Comparison of ENCODE assay signal across 1 cellular context in the genomic region with DNA sequence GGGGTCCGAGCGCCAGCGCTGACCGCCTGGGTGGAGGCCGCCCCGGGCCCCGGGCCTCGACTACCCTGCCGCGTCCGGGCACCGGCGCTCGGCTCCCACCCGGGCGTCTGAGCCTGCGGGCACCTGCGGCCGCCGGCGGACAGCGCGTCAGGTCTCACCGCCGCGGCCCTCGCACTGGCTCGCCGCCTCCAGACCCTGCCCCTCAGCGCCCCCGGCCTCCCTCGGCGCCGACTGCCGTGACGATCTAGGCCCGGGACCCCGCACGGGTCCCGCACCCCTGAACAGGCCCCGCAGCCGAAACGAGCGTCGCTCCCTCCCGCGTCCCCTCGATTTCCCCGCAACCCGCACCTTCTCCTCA.
A peak's percentile ranks its signal among the peaks of the same experiment; 100 is the strongest.
TF ChIP-seq lines count a peak whose summit lies in the region.

No MANE protein-coding gene starts in this region.

TF ChIP-seq in K562, 482 proteins besides CTCF, POLR2A, EP300 and RAD21 (continues in another document):
- TF ChIP-seq, protein P1, sequence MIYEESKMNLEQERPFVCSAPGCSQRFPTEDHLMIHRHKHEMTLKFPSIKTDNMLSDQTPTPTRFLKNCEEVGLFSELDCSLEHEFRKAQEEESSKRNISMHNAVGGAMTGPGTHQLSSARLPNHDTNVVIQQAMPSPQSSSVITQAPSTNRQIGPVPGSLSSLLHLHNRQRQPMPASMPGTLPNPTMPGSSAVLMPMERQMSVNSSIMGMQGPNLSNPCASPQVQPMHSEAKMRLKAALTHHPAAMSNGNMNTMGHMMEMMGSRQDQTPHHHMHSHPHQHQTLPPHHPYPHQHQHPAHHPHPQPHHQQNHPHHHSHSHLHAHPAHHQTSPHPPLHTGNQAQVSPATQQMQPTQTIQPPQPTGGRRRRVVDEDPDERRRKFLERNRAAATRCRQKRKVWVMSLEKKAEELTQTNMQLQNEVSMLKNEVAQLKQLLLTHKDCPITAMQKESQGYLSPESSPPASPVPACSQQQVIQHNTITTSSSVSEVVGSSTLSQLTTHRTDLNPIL (CRISPR knock-in tag; IDR thresholded peaks at IDR 0.05), result no peak
- TF ChIP-seq THAP7 (CRISPR knock-in tag; IDR thresholded peaks at IDR 0.05) (0 out of 2 replicates have a peak, but pooled peaks have one; percentile 78), SMARCE1 (IDR thresholded peaks at IDR 0.05) (no peak), RBM22 (IDR thresholded peaks at IDR 0.05; ENCODE audit: low read depth, low read length, poor library complexity, severe bottlenecking) (peak; percentile 11), ZNF197 (CRISPR knock-in tag; IDR thresholded peaks at IDR 0.05; ENCODE audit: low read depth) (no peak), KAT2B (IDR thresholded peaks at IDR 0.05; ENCODE audit: low read depth, low read length) (no peak), MEF2D (tag; conservative IDR thresholded peaks at IDR 0.05; ENCODE audit: low read depth) (no peak), ARID1B (IDR thresholded peaks at IDR 0.05) (no peak), ZNF764 (CRISPR knock-in tag; IDR thresholded peaks at IDR 0.05; ENCODE audit: low read depth) (no peak), SFPQ (IDR thresholded peaks at IDR 0.05; ENCODE audit: low read depth, low read length) (no peak), ZNF766 (CRISPR knock-in tag; conservative IDR thresholded peaks at IDR 0.05) (0 out of 2 replicates have a peak, but pooled peaks have one; percentile 25), MTA3 (IDR thresholded peaks at IDR 0.05; ENCODE audit: borderline replicate concordance) (no peak), HCFC1 (IDR thresholded peaks at IDR 0.05; ENCODE audit: low read depth, low read length) (no peak), PYGO2 (tag; IDR thresholded peaks at IDR 0.05) (no peak), CHD1 (IDR thresholded peaks at IDR 0.05; ENCODE audit: low read length) (peak; percentile 84), GTF2E2 (tag; IDR thresholded peaks at IDR 0.05) (no peak), ZNF586 (CRISPR knock-in tag; conservative IDR thresholded peaks at IDR 0.05) (no peak), CREBBP (IDR thresholded peaks at IDR 0.05; ENCODE audit: low read depth, low read length) (no peak), ZNF12 (CRISPR knock-in tag; IDR thresholded peaks at IDR 0.05) (no peak), U2AF1 (optimal IDR thresholded peaks at IDR 0.05; ENCODE audit: low read depth, low read length) (no peak), ZNF584 (CRISPR knock-in tag; IDR thresholded peaks at IDR 0.05; ENCODE audit: low read depth) (no peak), ZNF212 (CRISPR knock-in tag; IDR thresholded peaks at IDR 0.05) (no peak), NCOA4 (IDR thresholded peaks at IDR 0.05; ENCODE audit: partially characterized antibody) (no peak), CREB1 (IDR thresholded peaks at IDR 0.05) (no peak), CREB1 (CRISPR knock-in tag; IDR thresholded peaks at IDR 0.05) (no peak), RB1 (IDR thresholded peaks at IDR 0.05; ENCODE audit: low read depth) (no peak), LARP7 (IDR thresholded peaks at IDR 0.05) (0 out of 2 replicates have a peak, but pooled peaks have one; percentile 44), ZNF217 (CRISPR knock-in tag; IDR thresholded peaks at IDR 0.05) (no peak), BCLAF1 (IDR thresholded peaks at IDR 0.05; ENCODE audit: borderline replicate concordance in 1 of 2, control insufficient read depth in 1 of 2, low read depth in 2 of 2, low read length in 1 of 2) (no peak), ZBTB1 (CRISPR knock-in tag; IDR thresholded peaks at IDR 0.05; ENCODE audit: borderline replicate concordance, low read depth) (no peak), NR2C2 (CRISPR knock-in tag; IDR thresholded peaks at IDR 0.05) (no peak), NR2C2 (tag; IDR thresholded peaks at IDR 0.05) (no peak), SMAD1 (IDR thresholded peaks at IDR 0.05; ENCODE audit: low read depth, low read length, partially characterized antibody) (no peak), TAF15 (IDR thresholded peaks at IDR 0.05; ENCODE audit: low read depth, low read length) (no peak), ZNF324 (CRISPR knock-in tag; IDR thresholded peaks at IDR 0.05) (no peak), FUS (optimal IDR thresholded peaks at IDR 0.05; ENCODE audit: low read depth, low read length) (no peak), ARID2 (IDR thresholded peaks at IDR 0.05) (0 out of 2 replicates have a peak, but pooled peaks have one; percentile 29), ZNF511 (CRISPR knock-in tag; IDR thresholded peaks at IDR 0.05) (peak; percentile 25; the same call in 1 of the 2 replicates), GATA2 (CRISPR knock-in tag; IDR thresholded peaks at IDR 0.05) (no peak), EZH2 (IDR thresholded peaks at IDR 0.05; ENCODE audit: borderline replicate concordance, low read depth, low read length) (no peak), NR3C1 (CRISPR knock-in tag; IDR thresholded peaks at IDR 0.05) (peak; percentile 62; the same call in 1 of the 2 replicates), HMGN3 (IDR thresholded peaks at IDR 0.05; ENCODE audit: borderline replicate concordance, extremely low read depth, insufficient read length, low read depth, low read length) (peak; percentile 5), FOXJ3 (CRISPR knock-in tag; IDR thresholded peaks at IDR 0.05) (no peak), PKNOX1 (IDR thresholded peaks at IDR 0.05) (no peak), ZNF785 (CRISPR knock-in tag; IDR thresholded peaks at IDR 0.05) (no peak), TRIM24 (IDR thresholded peaks at IDR 0.05) (no peak), POLR2AphosphoS5 (IDR thresholded peaks at IDR 0.05; ENCODE audit: control insufficient read depth, insufficient read depth, low read depth, low read length) (no peak), KHSRP (IDR thresholded peaks at IDR 0.05) (no peak), GATAD2B (IDR thresholded peaks at IDR 0.05; ENCODE audit: borderline replicate concordance) (no peak), HDAC6 (IDR thresholded peaks at IDR 0.05; ENCODE audit: low read depth, low read length) (no peak), MYBL2 (IDR thresholded peaks at IDR 0.05; ENCODE audit: low read depth) (no peak), MYBL2 (CRISPR knock-in tag; IDR thresholded peaks at IDR 0.05; ENCODE audit: borderline replicate concordance) (no peak)
- TF ChIP-seq, protein P2, sequence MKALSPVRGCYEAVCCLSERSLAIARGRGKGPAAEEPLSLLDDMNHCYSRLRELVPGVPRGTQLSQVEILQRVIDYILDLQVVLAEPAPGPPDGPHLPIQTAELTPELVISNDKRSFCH (CRISPR knock-in tag; IDR thresholded peaks at IDR 0.05), result no peak
- TF ChIP-seq, protein P2 (tag; IDR thresholded peaks at IDR 0.05), result no peak
- TF ChIP-seq, protein P3, sequence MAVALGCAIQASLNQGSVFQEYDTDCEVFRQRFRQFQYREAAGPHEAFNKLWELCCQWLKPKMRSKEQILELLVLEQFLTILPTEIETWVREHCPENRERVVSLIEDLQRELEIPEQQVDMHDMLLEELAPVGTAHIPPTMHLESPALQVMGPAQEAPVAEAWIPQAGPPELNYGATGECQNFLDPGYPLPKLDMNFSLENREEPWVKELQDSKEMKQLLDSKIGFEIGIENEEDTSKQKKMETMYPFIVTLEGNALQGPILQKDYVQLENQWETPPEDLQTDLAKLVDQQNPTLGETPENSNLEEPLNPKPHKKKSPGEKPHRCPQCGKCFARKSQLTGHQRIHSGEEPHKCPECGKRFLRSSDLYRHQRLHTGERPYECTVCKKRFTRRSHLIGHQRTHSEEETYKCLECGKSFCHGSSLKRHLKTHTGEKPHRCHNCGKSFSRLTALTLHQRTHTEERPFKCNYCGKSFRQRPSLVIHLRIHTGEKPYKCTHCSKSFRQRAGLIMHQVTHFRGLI (CRISPR knock-in tag; IDR thresholded peaks at IDR 0.05), result no peak
- TF ChIP-seq, protein P4, sequence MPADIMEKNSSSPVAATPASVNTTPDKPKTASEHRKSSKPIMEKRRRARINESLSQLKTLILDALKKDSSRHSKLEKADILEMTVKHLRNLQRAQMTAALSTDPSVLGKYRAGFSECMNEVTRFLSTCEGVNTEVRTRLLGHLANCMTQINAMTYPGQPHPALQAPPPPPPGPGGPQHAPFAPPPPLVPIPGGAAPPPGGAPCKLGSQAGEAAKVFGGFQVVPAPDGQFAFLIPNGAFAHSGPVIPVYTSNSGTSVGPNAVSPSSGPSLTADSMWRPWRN (IDR thresholded peaks at IDR 0.05; ENCODE audit: low read depth), result no peak
- TF ChIP-seq, protein P5, sequence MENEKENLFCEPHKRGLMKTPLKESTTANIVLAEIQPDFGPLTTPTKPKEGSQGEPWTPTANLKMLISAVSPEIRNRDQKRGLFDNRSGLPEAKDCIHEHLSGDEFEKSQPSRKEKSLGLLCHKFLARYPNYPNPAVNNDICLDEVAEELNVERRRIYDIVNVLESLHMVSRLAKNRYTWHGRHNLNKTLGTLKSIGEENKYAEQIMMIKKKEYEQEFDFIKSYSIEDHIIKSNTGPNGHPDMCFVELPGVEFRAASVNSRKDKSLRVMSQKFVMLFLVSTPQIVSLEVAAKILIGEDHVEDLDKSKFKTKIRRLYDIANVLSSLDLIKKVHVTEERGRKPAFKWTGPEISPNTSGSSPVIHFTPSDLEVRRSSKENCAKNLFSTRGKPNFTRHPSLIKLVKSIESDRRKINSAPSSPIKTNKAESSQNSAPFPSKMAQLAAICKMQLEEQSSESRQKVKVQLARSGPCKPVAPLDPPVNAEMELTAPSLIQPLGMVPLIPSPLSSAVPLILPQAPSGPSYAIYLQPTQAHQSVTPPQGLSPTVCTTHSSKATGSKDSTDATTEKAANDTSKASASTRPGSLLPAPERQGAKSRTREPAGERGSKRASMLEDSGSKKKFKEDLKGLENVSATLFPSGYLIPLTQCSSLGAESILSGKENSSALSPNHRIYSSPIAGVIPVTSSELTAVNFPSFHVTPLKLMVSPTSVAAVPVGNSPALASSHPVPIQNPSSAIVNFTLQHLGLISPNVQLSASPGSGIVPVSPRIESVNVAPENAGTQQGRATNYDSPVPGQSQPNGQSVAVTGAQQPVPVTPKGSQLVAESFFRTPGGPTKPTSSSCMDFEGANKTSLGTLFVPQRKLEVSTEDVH (IDR thresholded peaks at IDR 0.05; ENCODE audit: low read depth, partially characterized antibody), result no peak
